Comparison of ENCODE assay signal across 9 cellular contexts in the genomic region with DNA sequence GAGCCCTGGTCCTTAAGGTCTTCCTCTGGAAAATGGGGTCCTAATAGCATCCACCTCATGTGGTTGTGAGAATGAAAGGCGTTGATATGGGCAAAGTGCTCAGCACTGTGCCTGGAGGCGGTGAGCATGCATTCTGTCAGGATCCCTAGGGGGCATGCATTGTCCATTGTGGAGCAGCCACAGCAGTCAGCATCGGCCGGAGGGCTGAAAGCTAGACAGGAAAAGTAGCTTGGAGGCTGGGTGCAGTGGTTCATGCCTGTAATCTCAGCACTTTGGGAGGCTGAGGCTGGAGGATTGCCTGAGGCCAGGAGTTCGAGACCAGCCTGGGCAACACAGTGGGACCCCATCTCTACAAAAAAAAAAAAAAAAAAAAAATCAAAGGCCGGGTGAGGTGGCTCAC.
DNase-seq lines count a peak whose midpoint lies in the region; ATAC-seq and TF ChIP-seq lines count a peak whose summit lies in the region.
"Had no signal": no experiment of that assay in that cellular context is flagged by ENCODE, and none has a peak within 500 bp of the region (broad histone marks: within the 10 kb centered on the region; RNA-seq: fewer than 3 reads in every experiment).

No MANE protein-coding gene starts in this region.

- no peaks in the 10 kb centered on the region for H4K20me1 ChIP-seq in smooth muscle cell (ENCODE audit: low read depth)

- H3K27me3 ChIP-seq in endodermal cell (ENCODE audit: control insufficient read depth, insufficient read depth, low read length, poor library complexity, severe bottlenecking) (no peaks in the 10 kb centered on the region), smooth muscle cell (ENCODE audit: low read depth) (no peaks in the 10 kb centered on the region)
- H3K27me3 ChIP-seq: thyroid gland had no signal

- no peaks in the 10 kb centered on the region for H3F3A ChIP-seq in smooth muscle cell (ENCODE audit: low read depth)

- ATAC-seq in HG03097 (IDR thresholded peaks at IDR 0.05; ENCODE audit: low FRiP score, unreplicated experiment), result no peak
- no peak for ATAC-seq in HG02981 (IDR thresholded peaks at IDR 0.05; ENCODE audit: unreplicated experiment)

- no peaks in the 10 kb centered on the region for H3K27me3 Mint-ChIP-seq in endodermal cell (ENCODE audit: insufficient read depth)
- peaks cover 6% of the 10 kb centered on the region for H3K27me3 Mint-ChIP-seq in osteocyte (ENCODE audit: unreplicated experiment)

- H3K9me3 Mint-ChIP-seq in endodermal cell (no peaks in the 10 kb centered on the region), osteocyte (ENCODE audit: unreplicated experiment) (no peaks in the 10 kb centered on the region)

- H3K9me3 ChIP-seq in endodermal cell (ENCODE audit: control insufficient read depth, low read length) (no peaks in the 10 kb centered on the region), smooth muscle cell (replicated peaks; ENCODE audit: low read depth) (no peaks in the 10 kb centered on the region)
- H3K9me3 ChIP-seq: thyroid gland had no signal

- H3K79me2 ChIP-seq in smooth muscle cell (ENCODE audit: low read depth), result no peaks in the 10 kb centered on the region

- no peaks in the 10 kb centered on the region for H3K36me3 ChIP-seq in endodermal cell (ENCODE audit: control insufficient read depth, insufficient read depth, low read length)
- no peaks in the 10 kb centered on the region for H3K36me3 ChIP-seq in smooth muscle cell (ENCODE audit: low read depth)
- H3K36me3 ChIP-seq: thyroid gland had no signal

- H3K27ac Mint-ChIP-seq in endodermal cell, result no peak overlapping the region
- no peak overlapping the region for H3K27ac Mint-ChIP-seq in osteocyte (ENCODE audit: unreplicated experiment)

- H3K4me3 Mint-ChIP-seq in endodermal cell, result no peak overlapping the region
- no peak overlapping the region for H3K4me3 Mint-ChIP-seq in osteocyte (ENCODE audit: unreplicated experiment)

- H2AFZ ChIP-seq in smooth muscle cell (ENCODE audit: low read depth), result no peak overlapping the region

- peak; percentile 54 for TF ChIP-seq CTCF in endodermal cell (conservative IDR thresholded peaks at IDR 0.05)
- TF ChIP-seq CTCF in osteocyte (IDR thresholded peaks at IDR 0.05), result peak; percentile 24
- TF ChIP-seq CTCF in smooth muscle cell (IDR thresholded peaks at IDR 0.05; ENCODE audit: borderline replicate concordance, insufficient read depth, poor library complexity, severe bottlenecking), result no peak

- H3K36me3 Mint-ChIP-seq in endodermal cell (ENCODE audit: low read depth) (no peaks in the 10 kb centered on the region), osteocyte (ENCODE audit: unreplicated experiment) (no peaks in the 10 kb centered on the region)

- 63 to 81% methylated on average over 5 to 6 of the region's 6 CpGs for WGBS in endodermal cell (ENCODE audit: insufficient coverage in 1 of 2, insufficient read length in 1 of 2), 2 experiments
- 70% methylated on average over 5 of the region's 6 CpGs for WGBS in smooth muscle cell (ENCODE audit: low lambda C conversion rate)

- H3K9ac ChIP-seq in endodermal cell (ENCODE audit: extremely low read depth, low read length, poor library complexity, severe bottlenecking) (no peak overlapping the region), smooth muscle cell (ENCODE audit: low read depth) (no peak overlapping the region)

- H3K4me3 ChIP-seq in endodermal cell (ENCODE audit: low read length) (no peak overlapping the region), smooth muscle cell (no peak overlapping the region)
- H3K4me3 ChIP-seq: thyroid gland had no signal

- no peak overlapping the region for H3K4me2 ChIP-seq in smooth muscle cell

- no peaks in the 10 kb centered on the region for H3K4me1 Mint-ChIP-seq in endodermal cell
- H3K4me1 Mint-ChIP-seq in osteocyte (ENCODE audit: unreplicated experiment), result peaks cover 27% of the 10 kb centered on the region

- H3K4me1 ChIP-seq in endodermal cell (ENCODE audit: control insufficient read depth, insufficient read depth, low read length) (no peaks in the 10 kb centered on the region), smooth muscle cell (ENCODE audit: low read depth) (no peaks in the 10 kb centered on the region)
- H3K4me1 ChIP-seq: thyroid gland had no signal

- no peak overlapping the region for H3K27ac ChIP-seq in endodermal cell (ENCODE audit: low read depth, low read length)
- H3K27ac ChIP-seq in smooth muscle cell (ENCODE audit: low read depth), result no peak overlapping the region
- H3K27ac ChIP-seq: thyroid gland had no signal

- peak; percentile 29 for DNase-seq in activated T-cell treated with anti-CD3 and anti-CD28 coated beads for 48 hours (ENCODE audit: low read depth)
- no peak for DNase-seq in activated T-cell treated with anti-CD3 and anti-CD28 coated beads, Interleukin-2, amount 50 U/mL, for 1 hour
- DNase-seq in NCI-H460 (ENCODE audit: extremely low read depth, low read depth), result peak; percentile 37
- peak; percentile 70 for DNase-seq in endodermal cell
- no peak for DNase-seq in osteocyte (ENCODE audit: extremely low spot score, unreplicated experiment)
- no peak for DNase-seq in smooth muscle cell (lab: John Stamatoyannopoulos, UW; ENCODE audit: unreplicated experiment)

Comparison
In these comparisons a context has a peak if more than half of its experiments do, and no peak if none do; other contexts are left out.
1. DNase-seq: peak in activated T-cell treated with anti-CD3 and anti-CD28 coated beads for 48 hours (single experiment), NCI-H460 (single experiment) and endodermal cell (single experiment); none in activated T-cell treated with anti-CD3 and anti-CD28 coated beads, Interleukin-2, amount 50 U/mL, for 1 hour (single experiment), osteocyte (single experiment) and smooth muscle cell (single experiment).